8 cellular contexts compared by ENCODE assay signal in the genomic region with DNA sequence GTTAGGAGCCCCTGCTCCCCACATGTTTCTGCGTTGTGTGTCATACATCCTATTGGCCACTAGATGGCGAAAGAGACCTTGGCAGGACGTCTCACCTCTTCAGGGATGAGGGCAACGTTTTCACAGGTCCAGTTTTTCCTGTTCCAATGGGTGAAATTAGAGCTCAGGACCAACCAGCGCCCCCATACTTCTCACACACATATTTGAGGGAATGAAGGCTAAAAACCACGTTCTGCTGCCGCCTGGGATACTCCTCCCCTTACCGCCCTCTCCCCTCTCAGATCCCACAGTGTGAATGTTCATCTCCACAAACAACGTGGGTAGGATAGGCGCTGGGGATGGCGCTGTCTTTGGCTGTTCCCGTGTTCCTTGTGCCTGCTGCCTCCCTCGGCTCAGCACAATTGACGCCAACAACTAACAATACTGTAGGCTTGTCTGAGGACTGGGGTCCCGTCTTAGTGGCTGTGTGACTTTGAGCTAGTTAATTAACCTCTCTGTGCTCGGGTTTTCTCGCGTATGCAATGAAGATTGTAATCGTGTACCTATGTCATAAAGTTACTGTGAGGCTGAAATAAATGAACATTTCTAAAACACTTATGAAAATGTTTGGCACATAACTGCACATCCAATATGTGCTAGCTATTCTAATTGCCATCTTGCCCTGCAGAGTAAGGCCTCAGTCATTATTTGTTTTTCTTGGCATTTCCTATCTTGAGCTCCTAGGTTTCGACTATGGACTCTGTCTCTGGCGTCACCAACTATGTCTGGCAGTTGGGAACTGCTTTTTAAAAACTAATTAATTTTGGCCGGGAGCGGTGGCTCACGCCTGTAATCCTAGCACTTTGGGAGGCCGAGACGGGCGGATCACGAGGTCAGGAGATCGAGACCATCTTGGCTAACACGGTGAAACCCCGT.
A peak's percentile ranks its signal among the peaks of the same experiment; 100 is the strongest.
DNase-seq lines count a peak whose midpoint lies in the region; ATAC-seq and TF ChIP-seq lines count a peak whose summit lies in the region.

No MANE protein-coding gene starts in this region.

- intact Hi-C loops in activated T-helper 2 cell treated with anti-CD3 and anti-CD28 coated beads, Interferon-gamma antibody, Interleukin-2, Interleukin-4, amounts not matched to agents 10 μg/mL and 5 μg/mL and 100 μg/mL, durations not matched to agents 14 hours and 24 hours and 36 hours (cut with micrococcal nuclease), result no loop called here
- intact Hi-C loops in heart right ventricle (cut with DNase I), result loop anchor here in 8 of 10 donors (5.0 to 10.0 kb wide), 8 partner anchors 223 to 793 kb away; a partner anchor contains a TSS

- H3K27me3 Mint-ChIP-seq in activated T-helper 2 cell treated with anti-CD3 and anti-CD28 coated beads, Interferon-gamma antibody, Interleukin-2, Interleukin-4, amounts not matched to agents 10 μg/mL and 5 μg/mL and 100 μg/mL, durations not matched to agents 14 hours and 24 hours and 36 hours (ENCODE audit: low read depth), result no peaks in the 10 kb centered on the region

- peak; percentile 61 to 92 (median 72) for TF ChIP-seq CTCF in heart right ventricle (IDR thresholded peaks at IDR 0.05)

- no peak overlapping the region for H3K4me3 Mint-ChIP-seq in activated T-helper 2 cell treated with anti-CD3 and anti-CD28 coated beads, Interferon-gamma antibody, Interleukin-2, Interleukin-4, amounts not matched to agents 10 μg/mL and 5 μg/mL and 100 μg/mL, durations not matched to agents 14 hours and 24 hours and 36 hours (ENCODE audit: low read depth)

- H3K36me3 Mint-ChIP-seq in activated T-helper 2 cell treated with anti-CD3 and anti-CD28 coated beads, Interferon-gamma antibody, Interleukin-2, Interleukin-4, amounts not matched to agents 10 μg/mL and 5 μg/mL and 100 μg/mL, durations not matched to agents 14 hours and 24 hours and 36 hours (ENCODE audit: low read depth), result no peaks in the 10 kb centered on the region

- no peaks in the 10 kb centered on the region for H3K9me3 ChIP-seq in heart right ventricle

- peak; percentile 91 for ATAC-seq in GM18511 (IDR thresholded peaks at IDR 0.05; ENCODE audit: unreplicated experiment)
- peak; percentile 85 for ATAC-seq in HG03159 (IDR thresholded peaks at IDR 0.05; ENCODE audit: unreplicated experiment)
- ATAC-seq in heart right ventricle, result peak in 7 of 8 donors; percentile 47 to 73 (median 69)

- H3K4me1 Mint-ChIP-seq in activated T-helper 2 cell treated with anti-CD3 and anti-CD28 coated beads, Interferon-gamma antibody, Interleukin-2, Interleukin-4, amounts not matched to agents 10 μg/mL and 5 μg/mL and 100 μg/mL, durations not matched to agents 14 hours and 24 hours and 36 hours (ENCODE audit: low read depth), result peaks cover 13% of the 10 kb centered on the region

- H3K36me3 ChIP-seq in heart right ventricle, result no peaks in the 10 kb centered on the region

- H3K9me3 Mint-ChIP-seq in activated T-helper 2 cell treated with anti-CD3 and anti-CD28 coated beads, Interferon-gamma antibody, Interleukin-2, Interleukin-4, amounts not matched to agents 10 μg/mL and 5 μg/mL and 100 μg/mL, durations not matched to agents 14 hours and 24 hours and 36 hours, result no peaks in the 10 kb centered on the region

- H3K4me3 ChIP-seq in heart right ventricle, result no peak overlapping the region

- H3K27me3 ChIP-seq in heart right ventricle, result peaks cover 0 to 80% (median 0%) of the 10 kb centered on the region in 7 donors

- H3K27ac ChIP-seq in heart right ventricle, result no peak overlapping the region

- peaks cover 0 to 5% (median 0%) of the 10 kb centered on the region in 9 donors for H3K4me1 ChIP-seq in heart right ventricle

- DNase-seq in COLO829 (ENCODE audit: low spot score), result peak; percentile 43
- DNase-seq in NCI-H510A treated with DMSO at 0.1 percent for 48 hours (lab: John Stamatoyannopoulos, UW), result peak; percentile 46
- DNase-seq in activated T-helper 2 cell treated with anti-CD3 and anti-CD28 coated beads, Interferon-gamma antibody, Interleukin-2, Interleukin-4, amounts not matched to agents 10 μg/mL and 5 μg/mL and 100 μg/mL, durations not matched to agents 14 hours and 24 hours and 36 hours (ENCODE audit: low spot score), result peak; percentile 13
- DNase-seq in heart right ventricle, result peak in 1 of 2 donors; percentile 11
- peak; percentile 69 for DNase-seq in retina
- no peak for DNase-seq in globus pallidus (ENCODE audit: low spot score)

- peak overlapping the region; percentile 65 for H3K27ac Mint-ChIP-seq in activated T-helper 2 cell treated with anti-CD3 and anti-CD28 coated beads, Interferon-gamma antibody, Interleukin-2, Interleukin-4, amounts not matched to agents 10 μg/mL and 5 μg/mL and 100 μg/mL, durations not matched to agents 14 hours and 24 hours and 36 hours

- WGBS in heart right ventricle, 2 donors, result 49 to 51% methylated on average over 29 of the region's 31 CpGs
